ENCODE assay signal across 8 cellular contexts in genomic region chr2:11477994-11478393, GRCh38. TPM values are rescaled to one million over a fixed set of nuclear protein-coding genes. Genes with fewer than 3 reads are reported as not detected.
A peak's percentile ranks its signal among the peaks of the same experiment; 100 is the strongest.
DNase-seq lines count a peak whose midpoint lies in the region; ATAC-seq and TF ChIP-seq lines count a peak whose summit lies in the region.

No MANE protein-coding gene starts in this region.

- H3K4me3 Mint-ChIP-seq in activated naive CD8-positive, alpha-beta T cell treated with anti-CD3 and anti-CD28 coated beads for 36 hours: no peak overlapping the region

- TF ChIP-seq CTCF in MM.1S (IDR thresholded peaks at IDR 0.05; ENCODE audit: low read length): peak; percentile 93
- peak; percentile 86 to 99 (median 92) for TF ChIP-seq CTCF in prostate gland (IDR thresholded peaks at IDR 0.05)

- DNase-seq in DMS153 treated with DMSO at 0.1 percent for 48 hours (lab: John Stamatoyannopoulos, UW; ENCODE audit: unreplicated experiment): peak; percentile 71
- peak; percentile 90 for DNase-seq in MM.1S
- peak; percentile 75 for DNase-seq in activated naive CD8-positive, alpha-beta T cell treated with anti-CD3 and anti-CD28 coated beads for 36 hours
- peak; percentile 88 for DNase-seq in Right ventricle myocardium inferior (ENCODE audit: missing footprints)
- DNase-seq in prostate gland (ENCODE audit: low spot score): peak; percentile 94
- peak; percentile 91 to 93 for DNase-seq in aorta

- H3K36me3 ChIP-seq in MM.1S (replicated peaks; ENCODE audit: insufficient read depth, low read length): no peaks in the 10 kb centered on the region
- no peaks in the 10 kb centered on the region for H3K36me3 ChIP-seq in prostate gland
- H3K36me3 ChIP-seq in aorta (ENCODE audit: control insufficient read depth in 1 of 2, insufficient read depth in 2 of 2, low read length in 1 of 2): no peaks in the 10 kb centered on the region

- H3K9me3 ChIP-seq in MM.1S (replicated peaks; ENCODE audit: insufficient read depth, low read length) (no peaks in the 10 kb centered on the region), prostate gland (no peaks in the 10 kb centered on the region), aorta (ENCODE audit: control insufficient read depth, low read length) (no peaks in the 10 kb centered on the region)

- no peak overlapping the region for H2AFZ ChIP-seq in MM.1S (ENCODE audit: low read length)

- no peaks in the 10 kb centered on the region for H3F3A ChIP-seq in MM.1S (ENCODE audit: insufficient read depth, low read length)

- no peak overlapping the region for H3K27ac Mint-ChIP-seq in activated naive CD8-positive, alpha-beta T cell treated with anti-CD3 and anti-CD28 coated beads for 36 hours

- H4K20me1 ChIP-seq in MM.1S (ENCODE audit: insufficient read depth, low read length): no peaks in the 10 kb centered on the region

- H3K4me3 ChIP-seq in MM.1S (ENCODE audit: low read length) (no peak overlapping the region), prostate gland (no peak overlapping the region), aorta (ENCODE audit: low read length in 2 of 2) (no peak overlapping the region)

- H3K4me1 ChIP-seq in MM.1S (ENCODE audit: low read length) (peaks cover 11% of the 10 kb centered on the region; the same call in 1 of the 2 replicates), prostate gland (replicated peaks) (peaks cover 4% of the 10 kb centered on the region), aorta (ENCODE audit: control insufficient read depth in 1 of 2, insufficient read depth in 2 of 2, low read length in 2 of 2) (no peaks in the 10 kb centered on the region)

- H3K27me3 Mint-ChIP-seq in activated naive CD8-positive, alpha-beta T cell treated with anti-CD3 and anti-CD28 coated beads for 36 hours: peaks cover 32% of the 10 kb centered on the region

- H3K9me3 Mint-ChIP-seq in activated naive CD8-positive, alpha-beta T cell treated with anti-CD3 and anti-CD28 coated beads for 36 hours: no peaks in the 10 kb centered on the region

- no peak for TF ChIP-seq POLR2A in prostate gland (IDR thresholded peaks at IDR 0.05)

- H3K36me3 Mint-ChIP-seq in activated naive CD8-positive, alpha-beta T cell treated with anti-CD3 and anti-CD28 coated beads for 36 hours: peaks cover 3% of the 10 kb centered on the region

- H3K4me2 ChIP-seq in MM.1S (ENCODE audit: low read depth, low read length): no peak overlapping the region

- intact Hi-C loops in Right ventricle myocardium inferior (cut with DNase I) (loop anchor here (1.0 to 10.0 kb wide), 2 partner anchors 106 to 207 kb away; no protein-coding TSS in a partner anchor), prostate gland (cut with DNase I) (loop anchor here (1.0 to 10.0 kb wide), 3 partner anchors 106 to 307 kb away; no protein-coding TSS in a partner anchor), aorta (cut with DNase I) (loop anchor here (5.0 to 10.0 kb wide), 2 partner anchors 207 to 299 kb away; no protein-coding TSS in a partner anchor)

- no peaks in the 10 kb centered on the region for H3K27me3 ChIP-seq in MM.1S (replicated peaks; ENCODE audit: insufficient read depth, low read length)
- no peaks in the 10 kb centered on the region for H3K27me3 ChIP-seq in prostate gland (replicated peaks; ENCODE audit: insufficient read depth)
- no peaks in the 10 kb centered on the region for H3K27me3 ChIP-seq in aorta (ENCODE audit: control insufficient read depth in 1 of 2, insufficient read depth in 2 of 2, low read length in 1 of 2)

- H3K27ac ChIP-seq in MM.1S (ENCODE audit: low read length) (no peak overlapping the region), prostate gland (no peak overlapping the region), aorta (ENCODE audit: low read depth in 1 of 2, low read length in 2 of 2) (no peak overlapping the region)

- H3K9ac ChIP-seq in MM.1S (ENCODE audit: low read length): no peak overlapping the region

- peaks cover under 1% of the 10 kb centered on the region for H3K4me1 Mint-ChIP-seq in activated naive CD8-positive, alpha-beta T cell treated with anti-CD3 and anti-CD28 coated beads for 36 hours

- no peaks in the 10 kb centered on the region for H3K79me2 ChIP-seq in MM.1S (ENCODE audit: low read length)

- ATAC-seq in GM21576 (IDR thresholded peaks at IDR 0.05; ENCODE audit: unreplicated experiment) (peak; percentile 64), SK-N-SH treated with all-trans-retinoic acid at 6 μM for 48 hours (peak; percentile 86), Right ventricle myocardium inferior (peak; percentile 49), aorta (ENCODE audit: low FRiP score) (peak; percentile 66)

- H3K9me2 ChIP-seq in MM.1S (replicated peaks; ENCODE audit: insufficient read depth, low read length): no peaks in the 10 kb centered on the region

- 38% methylated on average over 2 of the region's 2 CpGs for WGBS in prostate gland
- 23 to 29% methylated on average over 2 of the region's 2 CpGs for WGBS in aorta, 2 donors

TF ChIP-seq in SK-N-SH treated with all-trans-retinoic acid at 6 μM for 48 hours, 23 proteins besides CTCF, POLR2A, EP300 and RAD21:
- no peak for TF ChIP-seq PPARA (CRISPR knock-in tag; IDR thresholded peaks at IDR 0.05; ENCODE audit: borderline replicate concordance)
- no peak for TF ChIP-seq ZFP3 (CRISPR knock-in tag; IDR thresholded peaks at IDR 0.05)
- no peak for TF ChIP-seq ZNF8 (CRISPR knock-in tag; IDR thresholded peaks at IDR 0.05)
- no peak for TF ChIP-seq ZC3H10 (CRISPR knock-in tag; IDR thresholded peaks at IDR 0.05)

RNA-seq across cellular contexts. Expression of gene E2F6, which starts 12.0 kb away (rescaled TPM):
- total RNA-seq in activated naive CD8-positive, alpha-beta T cell treated with anti-CD3 and anti-CD28 coated beads for 36 hours: 10 to 100 TPM; 14.1 to 14.4 TPM
- total RNA-seq in Right ventricle myocardium inferior (12.5 TPM), prostate gland (10 to 100 TPM; 14.2 to 25.2 TPM), aorta (10 to 100 TPM; 10.1 to 13.4 TPM)
- 1 to 10 TPM; 8.6 TPM for polyA plus RNA-seq in aorta

RNA-seq across cellular contexts. Expression of gene GREB1, which starts 55.9 kb away (rescaled TPM):
- 1 to 10 TPM in 1 of 2 experiments, under 1 TPM in 1; 0.52 to 1.0 TPM for total RNA-seq in activated naive CD8-positive, alpha-beta T cell treated with anti-CD3 and anti-CD28 coated beads for 36 hours
- 11.4 TPM for total RNA-seq in Right ventricle myocardium inferior
- total RNA-seq in prostate gland: 100 to 1,000 TPM; 224 to 392 TPM
- total RNA-seq in aorta: 1 to 10 TPM; 7.2 to 8.6 TPM
- under 1 TPM in 1 of 2 donors, not detected in 1; 0.13 TPM for polyA plus RNA-seq in aorta

Comparison
In these comparisons a context has a peak if more than half of its experiments do, and no peak if none do; other contexts are left out.
1. RNA of gene GREB1, which starts 55.9 kb away (total RNA-seq): 224 to 392 TPM in prostate gland; 11.4 TPM in Right ventricle myocardium inferior (single experiment), 7.2 to 8.6 TPM in aorta and 0.52 to 1.0 TPM in activated naive CD8-positive, alpha-beta T cell treated with anti-CD3 and anti-CD28 coated beads for 36 hours; every median in the first group is over 10 times any median in the second.
2. Peak in every context shown above with its lines, with median percentiles within 50 percentile points of each other: DNase-seq and ATAC-seq.